2 cellular contexts compared by ENCODE assay signal in the genomic region with DNA sequence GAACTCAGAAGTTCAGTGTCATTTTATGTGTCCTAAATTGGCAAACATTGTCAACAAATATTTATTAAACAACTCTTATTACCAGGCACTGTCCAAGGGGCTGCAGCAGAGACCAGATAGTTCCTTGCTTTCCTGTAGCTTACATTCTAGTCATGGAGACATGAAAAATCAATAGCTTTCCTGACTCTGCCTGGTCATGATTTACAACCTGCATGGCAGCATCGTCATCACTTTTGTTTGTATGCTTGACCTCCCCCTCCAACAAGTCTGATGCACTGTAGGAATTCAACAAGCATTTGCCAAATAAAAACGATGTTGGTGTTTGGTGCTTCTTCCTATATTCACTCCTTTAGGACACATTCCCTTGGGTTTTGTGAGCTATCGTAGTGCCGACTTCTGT.
A peak's percentile ranks its signal among the peaks of the same experiment; 100 is the strongest.
TF ChIP-seq lines count a peak whose summit lies in the region.

No MANE protein-coding gene starts in this region.

TF ChIP-seq in IMR-90, 13 proteins besides CTCF, POLR2A, EP300 and RAD21:
- no peak for TF ChIP-seq MAFK (IDR thresholded peaks at IDR 0.05; ENCODE audit: low read depth, low read length)
- no peak for TF ChIP-seq BHLHE40 (IDR thresholded peaks at IDR 0.05; ENCODE audit: low read depth, low read length)
- no peak for TF ChIP-seq MXI1 (IDR thresholded peaks at IDR 0.05; ENCODE audit: borderline replicate concordance, low read depth, low read length)
- no peak for TF ChIP-seq MAZ (IDR thresholded peaks at IDR 0.05; ENCODE audit: borderline replicate concordance, low read depth, low read length)
- no peak for TF ChIP-seq RFX5 (IDR thresholded peaks at IDR 0.05; ENCODE audit: low read depth, low read length)
- TF ChIP-seq CEBPB (IDR thresholded peaks at IDR 0.05; ENCODE audit: low read depth, low read length): no peak
- TF ChIP-seq, protein P1, sequence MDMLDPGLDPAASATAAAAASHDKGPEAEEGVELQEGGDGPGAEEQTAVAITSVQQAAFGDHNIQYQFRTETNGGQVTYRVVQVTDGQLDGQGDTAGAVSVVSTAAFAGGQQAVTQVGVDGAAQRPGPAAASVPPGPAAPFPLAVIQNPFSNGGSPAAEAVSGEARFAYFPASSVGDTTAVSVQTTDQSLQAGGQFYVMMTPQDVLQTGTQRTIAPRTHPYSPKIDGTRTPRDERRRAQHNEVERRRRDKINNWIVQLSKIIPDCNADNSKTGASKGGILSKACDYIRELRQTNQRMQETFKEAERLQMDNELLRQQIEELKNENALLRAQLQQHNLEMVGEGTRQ (IDR thresholded peaks at IDR 0.05; ENCODE audit: low read depth, low read length): no peak
- no peak for TF ChIP-seq CHD1 (IDR thresholded peaks at IDR 0.05; ENCODE audit: low read depth, low read length)
- no peak for TF ChIP-seq RCOR1 (IDR thresholded peaks at IDR 0.05; ENCODE audit: insufficient replicate concordance, low read length)
- no peak for TF ChIP-seq SMC3 (IDR thresholded peaks at IDR 0.05; ENCODE audit: low read depth, low read length)
- TF ChIP-seq NFE2L2 (IDR thresholded peaks at IDR 0.05; ENCODE audit: low read depth, low read length): no peak

TF ChIP-seq in K562, 482 proteins besides CTCF, POLR2A, EP300 and RAD21:
- TF ChIP-seq, protein P2, sequence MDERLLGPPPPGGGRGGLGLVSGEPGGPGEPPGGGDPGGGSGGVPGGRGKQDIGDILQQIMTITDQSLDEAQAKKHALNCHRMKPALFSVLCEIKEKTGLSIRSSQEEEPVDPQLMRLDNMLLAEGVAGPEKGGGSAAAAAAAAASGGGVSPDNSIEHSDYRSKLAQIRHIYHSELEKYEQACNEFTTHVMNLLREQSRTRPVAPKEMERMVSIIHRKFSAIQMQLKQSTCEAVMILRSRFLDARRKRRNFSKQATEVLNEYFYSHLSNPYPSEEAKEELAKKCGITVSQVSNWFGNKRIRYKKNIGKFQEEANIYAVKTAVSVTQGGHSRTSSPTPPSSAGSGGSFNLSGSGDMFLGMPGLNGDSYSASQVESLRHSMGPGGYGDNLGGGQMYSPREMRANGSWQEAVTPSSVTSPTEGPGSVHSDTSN (CRISPR knock-in tag; IDR thresholded peaks at IDR 0.05; ENCODE audit: low read depth): no peak
- TF ChIP-seq, protein P2 (tag; conservative IDR thresholded peaks at IDR 0.05; ENCODE audit: low read depth): peak; percentile 79
- TF ChIP-seq MEIS2 (IDR thresholded peaks at IDR 0.05; ENCODE audit: partially characterized antibody): peak; percentile 80
- TF ChIP-seq, protein P3, sequence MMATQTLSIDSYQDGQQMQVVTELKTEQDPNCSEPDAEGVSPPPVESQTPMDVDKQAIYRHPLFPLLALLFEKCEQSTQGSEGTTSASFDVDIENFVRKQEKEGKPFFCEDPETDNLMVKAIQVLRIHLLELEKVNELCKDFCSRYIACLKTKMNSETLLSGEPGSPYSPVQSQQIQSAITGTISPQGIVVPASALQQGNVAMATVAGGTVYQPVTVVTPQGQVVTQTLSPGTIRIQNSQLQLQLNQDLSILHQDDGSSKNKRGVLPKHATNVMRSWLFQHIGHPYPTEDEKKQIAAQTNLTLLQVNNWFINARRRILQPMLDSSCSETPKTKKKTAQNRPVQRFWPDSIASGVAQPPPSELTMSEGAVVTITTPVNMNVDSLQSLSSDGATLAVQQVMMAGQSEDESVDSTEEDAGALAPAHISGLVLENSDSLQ (IDR thresholded peaks at IDR 0.05): peak; percentile 73
- TF ChIP-seq BCL6 (CRISPR knock-in tag; IDR thresholded peaks at IDR 0.05): no peak
